14 cellular contexts compared by ENCODE assay signal in the genomic region with DNA sequence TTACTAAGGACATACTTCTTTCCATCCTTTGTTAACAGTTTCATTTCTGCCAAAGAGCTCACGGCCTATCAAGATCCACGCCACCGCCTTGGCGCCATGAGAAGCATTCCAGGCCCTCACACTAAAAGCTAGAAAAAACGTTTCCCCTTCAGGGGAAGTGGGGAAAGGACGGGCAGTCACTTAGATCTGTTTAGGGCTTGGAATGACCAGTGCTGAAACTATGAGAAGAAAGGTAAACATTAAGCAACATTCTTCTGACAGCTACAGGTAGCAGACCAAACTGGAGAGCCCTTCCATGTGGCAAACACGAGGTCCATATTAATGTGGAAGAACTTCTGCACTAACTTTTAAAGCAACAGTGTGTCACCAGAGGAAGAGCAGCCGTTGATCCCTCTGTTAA.
A peak's percentile ranks its signal among the peaks of the same experiment; 100 is the strongest.
DNase-seq lines count a peak whose midpoint lies in the region; FAIRE-seq and TF ChIP-seq lines count a peak whose summit lies in the region.
"Had no signal": no experiment of that assay in that cellular context is flagged by ENCODE, and none has a peak within 500 bp of the region (broad histone marks: within the 10 kb centered on the region; RNA-seq: fewer than 3 reads in every experiment).

No MANE protein-coding gene starts in this region.

- H3K27me3 ChIP-seq in CD8-positive, alpha-beta memory T cell (ENCODE audit: insufficient read depth, low read length, poor library complexity, severe bottlenecking): no peaks in the 10 kb centered on the region

- H3K4me3 ChIP-seq in CD8-positive, alpha-beta memory T cell (ENCODE audit: low read length): no peak overlapping the region
- H3K4me3 ChIP-seq in kidney (ENCODE audit: low read length in 2 of 2): no peak overlapping the region
- H3K4me3 ChIP-seq: HAP-1, thoracic aorta had no signal

- H3K4me1 Mint-ChIP-seq in CD8-positive, alpha-beta memory T cell: peaks cover 68 to 86% (median 80%) of the 10 kb centered on the region in 3 donors
- H3K4me1 Mint-ChIP-seq in activated T-helper 2 cell treated with anti-CD3 and anti-CD28 coated beads, Interferon-gamma antibody, Interleukin-2, Interleukin-4, amounts not matched to agents 10 μg/mL and 5 μg/mL and 100 μg/mL, durations not matched to agents 14 hours and 24 hours and 36 hours (ENCODE audit: low read depth): peaks cover 56% of the 10 kb centered on the region
- peaks cover 31% of the 10 kb centered on the region for H3K4me1 Mint-ChIP-seq in mesothelial cell of epicardium

- FAIRE-seq in kidney (lab: Jason Lieb, UNC): no peak
- FAIRE-seq: islet of Langerhans had no signal

- no peak for DNase-seq in CD8-positive, alpha-beta memory T cell
- DNase-seq in HuH-7 (ENCODE audit: low spot score): peak; percentile 18
- DNase-seq in activated T-helper 2 cell treated with anti-CD3 and anti-CD28 coated beads, Interferon-gamma antibody, Interleukin-2, Interleukin-4, amounts not matched to agents 10 μg/mL and 5 μg/mL and 100 μg/mL, durations not matched to agents 14 hours and 24 hours and 36 hours (ENCODE audit: low spot score): no peak
- no peak for DNase-seq in mesothelial cell of epicardium (ENCODE audit: low spot score in 2 of 2, unreplicated experiment in 2 of 2)
- DNase-seq in effector CD4-positive, alpha-beta T cell: no peak
- no peak for DNase-seq in kidney
- DNase-seq in glomerular visceral epithelial cell (ENCODE audit: extremely low spot score): no peak
- DNase-seq: activated CD4-positive, CD25-positive, alpha-beta regulatory T cell treated with anti-CD3 and anti-CD28 coated beads, Interleukin-2, amount 50 U/mL, for 72 hours; NCI-H446 treated with DMSO at 0.1 percent for 48 hours; OCI-M1; SW 1271 had no signal

- peaks cover 70% of the 10 kb centered on the region for H3K4me1 ChIP-seq in CD8-positive, alpha-beta memory T cell (ENCODE audit: insufficient read depth, low read length)
- peaks cover 0 to 6% of the 10 kb centered on the region in 2 donors for H3K4me1 ChIP-seq in kidney (ENCODE audit: control insufficient read depth in 1 of 2, insufficient read depth in 1 of 2, low read depth in 1 of 2, low read length in 2 of 2)
- H3K4me1 ChIP-seq: HAP-1 had no signal

- H3K27ac Mint-ChIP-seq in CD8-positive, alpha-beta memory T cell: peak overlapping the region; percentile 50 to 90 (median 81)
- H3K27ac Mint-ChIP-seq in activated T-helper 2 cell treated with anti-CD3 and anti-CD28 coated beads, Interferon-gamma antibody, Interleukin-2, Interleukin-4, amounts not matched to agents 10 μg/mL and 5 μg/mL and 100 μg/mL, durations not matched to agents 14 hours and 24 hours and 36 hours: peak overlapping the region; percentile 24
- peak overlapping the region; percentile 74 for H3K27ac Mint-ChIP-seq in mesothelial cell of epicardium

- no peak for TF ChIP-seq CTCF in mesothelial cell of epicardium (IDR thresholded peaks at IDR 0.05; ENCODE audit: unreplicated experiment)
- TF ChIP-seq CTCF in kidney (IDR thresholded peaks at IDR 0.05; ENCODE audit: borderline replicate concordance, extremely low read depth, insufficient read depth): no peak

- H3K27me3 Mint-ChIP-seq in CD8-positive, alpha-beta memory T cell: no peaks in the 10 kb centered on the region
- no peaks in the 10 kb centered on the region for H3K27me3 Mint-ChIP-seq in activated T-helper 2 cell treated with anti-CD3 and anti-CD28 coated beads, Interferon-gamma antibody, Interleukin-2, Interleukin-4, amounts not matched to agents 10 μg/mL and 5 μg/mL and 100 μg/mL, durations not matched to agents 14 hours and 24 hours and 36 hours (ENCODE audit: low read depth)
- no peaks in the 10 kb centered on the region for H3K27me3 Mint-ChIP-seq in mesothelial cell of epicardium (ENCODE audit: low read depth)

- CTCF ChIA-PET in CD8-positive, alpha-beta memory T cell (lab: Charles Lee): interaction anchor here (0.7 to 1.8 kb wide), 9 partner anchors 10 to 147 kb away, joined by 3 to 9 read pairs (median 3); no protein-coding TSS in a partner anchor

- H3K9me3 ChIP-seq in CD8-positive, alpha-beta memory T cell (ENCODE audit: low read length): no peaks in the 10 kb centered on the region
- H3K9me3 ChIP-seq in kidney (ENCODE audit: control insufficient read depth in 1 of 2, low read length in 2 of 2): no peaks in the 10 kb centered on the region
- H3K9me3 ChIP-seq: HAP-1, thoracic aorta had no signal

- H3K27ac ChIP-seq in CD8-positive, alpha-beta memory T cell (ENCODE audit: low read depth, low read length): no peak overlapping the region
- no peak overlapping the region for H3K27ac ChIP-seq in kidney (ENCODE audit: low read depth in 2 of 2, low read length in 2 of 2)
- H3K27ac ChIP-seq: thoracic aorta had no signal

- intact Hi-C loops in activated T-helper 2 cell treated with anti-CD3 and anti-CD28 coated beads, Interferon-gamma antibody, Interleukin-2, Interleukin-4, amounts not matched to agents 10 μg/mL and 5 μg/mL and 100 μg/mL, durations not matched to agents 14 hours and 24 hours and 36 hours (cut with micrococcal nuclease): no loop called here
- intact Hi-C loops in kidney (cut with DNase I): loop anchor here (10.0 kb wide), 1 partner anchor 144 kb away; a partner anchor contains a TSS

- no peaks in the 10 kb centered on the region for H3K9me3 Mint-ChIP-seq in CD8-positive, alpha-beta memory T cell
- no peaks in the 10 kb centered on the region for H3K9me3 Mint-ChIP-seq in activated T-helper 2 cell treated with anti-CD3 and anti-CD28 coated beads, Interferon-gamma antibody, Interleukin-2, Interleukin-4, amounts not matched to agents 10 μg/mL and 5 μg/mL and 100 μg/mL, durations not matched to agents 14 hours and 24 hours and 36 hours
- H3K9me3 Mint-ChIP-seq in mesothelial cell of epicardium: peaks cover 10% of the 10 kb centered on the region

- peak overlapping the region in 5 of 7 donors; percentile 9 to 51 (median 34) for H3K4me3 Mint-ChIP-seq in CD8-positive, alpha-beta memory T cell
- no peak overlapping the region for H3K4me3 Mint-ChIP-seq in activated T-helper 2 cell treated with anti-CD3 and anti-CD28 coated beads, Interferon-gamma antibody, Interleukin-2, Interleukin-4, amounts not matched to agents 10 μg/mL and 5 μg/mL and 100 μg/mL, durations not matched to agents 14 hours and 24 hours and 36 hours (ENCODE audit: low read depth)
- no peak overlapping the region for H3K4me3 Mint-ChIP-seq in mesothelial cell of epicardium

- no peak overlapping the region for H3K9ac ChIP-seq in kidney (ENCODE audit: low read length in 2 of 2)

- H3K36me3 Mint-ChIP-seq in CD8-positive, alpha-beta memory T cell: peaks cover 3 to 53% (median 5%) of the 10 kb centered on the region in 3 donors
- peaks cover 39% of the 10 kb centered on the region for H3K36me3 Mint-ChIP-seq in activated T-helper 2 cell treated with anti-CD3 and anti-CD28 coated beads, Interferon-gamma antibody, Interleukin-2, Interleukin-4, amounts not matched to agents 10 μg/mL and 5 μg/mL and 100 μg/mL, durations not matched to agents 14 hours and 24 hours and 36 hours (ENCODE audit: low read depth)
- H3K36me3 Mint-ChIP-seq in mesothelial cell of epicardium: peaks cover 2% of the 10 kb centered on the region

- POLR2A ChIA-PET in CD8-positive, alpha-beta memory T cell (lab: Charles Lee): no interaction called here

- peaks cover 5% of the 10 kb centered on the region for H3K36me3 ChIP-seq in CD8-positive, alpha-beta memory T cell (ENCODE audit: insufficient read depth, low read length)
- no peaks in the 10 kb centered on the region for H3K36me3 ChIP-seq in kidney (ENCODE audit: control insufficient read depth in 1 of 2, insufficient read depth in 2 of 2, low read length in 2 of 2)
- H3K36me3 ChIP-seq: HAP-1, thoracic aorta had no signal

Comparison
In these comparisons a context has a peak if more than half of its experiments do, and no peak if none do; other contexts are left out.
1. H3K27ac Mint-ChIP-seq: peak in every context shown above with its lines; median percentile 81 in CD8-positive, alpha-beta memory T cell; 74 in mesothelial cell of epicardium; 24 in activated T-helper 2 cell treated with anti-CD3 and anti-CD28 coated beads, Interferon-gamma antibody, Interleukin-2, Interleukin-4, amounts not matched to agents 10 μg/mL and 5 μg/mL and 100 μg/mL, durations not matched to agents 14 hours and 24 hours and 36 hours.
2. H3K4me3 Mint-ChIP-seq: peak in CD8-positive, alpha-beta memory T cell (5 of 7); none in activated T-helper 2 cell treated with anti-CD3 and anti-CD28 coated beads, Interferon-gamma antibody, Interleukin-2, Interleukin-4, amounts not matched to agents 10 μg/mL and 5 μg/mL and 100 μg/mL, durations not matched to agents 14 hours and 24 hours and 36 hours (single experiment) and mesothelial cell of epicardium (single experiment).